In genomic region chr14:67332468-67332867, GRCh38 we compare ENCODE assay signal across 18 cellular contexts. TPM values are rescaled to one million over a fixed set of nuclear protein-coding genes. Genes with fewer than 3 reads are reported as not detected.
DNase-seq lines count a peak whose midpoint lies in the region; ATAC-seq and TF ChIP-seq lines count a peak whose summit lies in the region.
"Had no signal": no experiment of that assay in that cellular context is flagged by ENCODE, and none has a peak within 500 bp of the region (broad histone marks: within the 10 kb centered on the region; RNA-seq: fewer than 3 reads in every experiment).

No MANE protein-coding gene starts in this region.

- H3K27me3 Mint-ChIP-seq in HFFc6 (ENCODE audit: insufficient read depth), result peaks cover 1% of the 10 kb centered on the region; the same call in 1 of the 2 replicates

- no peak overlapping the region for H3K4me3 ChIP-seq in mesenchymal stem cell (ENCODE audit: insufficient read depth in 1 of 2, low read depth in 1 of 2, low read length in 2 of 2)
- H3K4me3 ChIP-seq: MG63 had no signal

- no peak overlapping the region for H2BK15ac ChIP-seq in mesenchymal stem cell (ENCODE audit: low read depth, poor library complexity, severe bottlenecking)

- H3K4me1 Mint-ChIP-seq in HFFc6 (ENCODE audit: low read depth), result peaks cover 18% of the 10 kb centered on the region
- H3K4me1 Mint-ChIP-seq: CD14-positive monocyte had no signal

- no peaks in the 10 kb centered on the region for H3K9me3 Mint-ChIP-seq in HFFc6

- H3K4me3 Mint-ChIP-seq in HFFc6, result 0 out of 2 replicates have a peak overlapping the region, but pooled peaks have one; percentile 4
- H3K4me3 Mint-ChIP-seq: CD14-positive monocyte had no signal

- peaks cover 57% of the 10 kb centered on the region for H3K36me3 Mint-ChIP-seq in HFFc6 (ENCODE audit: low read depth)

- no peak overlapping the region for H3K4me2 ChIP-seq in mesenchymal stem cell (ENCODE audit: low read length, poor library complexity, severe bottlenecking)

- 96% methylated on average over 4 of the region's 5 CpGs for WGBS in mesenchymal stem cell

- H3K27ac ChIP-seq in mesenchymal stem cell (ENCODE audit: low read length, poor library complexity, severe bottlenecking), result peak overlapping the region; percentile 73

- no peak overlapping the region for H4K8ac ChIP-seq in mesenchymal stem cell (ENCODE audit: low read length)

- no peak overlapping the region for H2BK120ac ChIP-seq in mesenchymal stem cell (ENCODE audit: low read depth, low read length)

- H3K27ac Mint-ChIP-seq in HFFc6, result peak overlapping the region; percentile 54

- no peak overlapping the region for H2BK5ac ChIP-seq in mesenchymal stem cell (ENCODE audit: low read depth, low read length, poor library complexity, severe bottlenecking)

- H3K4me1 ChIP-seq in mesenchymal stem cell (ENCODE audit: control insufficient read depth, insufficient read depth, low read depth, low read length), result no peaks in the 10 kb centered on the region

- no peak for TF ChIP-seq CTCF in HFFc6 (IDR thresholded peaks at IDR 0.05)

- no peaks in the 10 kb centered on the region for H3K27me3 ChIP-seq in mesenchymal stem cell (ENCODE audit: control insufficient read depth in 1 of 2, insufficient read depth in 1 of 2, low read length in 2 of 2)
- H3K27me3 ChIP-seq: MG63 had no signal

- peaks cover 2% of the 10 kb centered on the region for H3K79me1 ChIP-seq in mesenchymal stem cell (replicated peaks; ENCODE audit: low read length, poor library complexity, severe bottlenecking)

- ATAC-seq in GM19452 (IDR thresholded peaks at IDR 0.05; ENCODE audit: unreplicated experiment), result no peak

- no peak overlapping the region for H2AFZ ChIP-seq in mesenchymal stem cell (ENCODE audit: low read depth, low read length)

- no peak overlapping the region for H3K23ac ChIP-seq in mesenchymal stem cell (ENCODE audit: low read length in 2 of 2)

- no peak overlapping the region for H3K4ac ChIP-seq in mesenchymal stem cell (ENCODE audit: low read depth in 1 of 2, low read length in 2 of 2)

- H3K36me3 ChIP-seq in mesenchymal stem cell (ENCODE audit: control insufficient read depth in 1 of 2, insufficient read depth in 2 of 2, low read depth in 1 of 2, low read length in 2 of 2), result peaks cover 6 to 69% of the 10 kb centered on the region in 2 experiments

- H3K18ac ChIP-seq in mesenchymal stem cell (ENCODE audit: low read depth in 1 of 2, low read length in 2 of 2), result no peak overlapping the region

- H3K14ac ChIP-seq in mesenchymal stem cell (ENCODE audit: low read length in 2 of 2), result no peak overlapping the region

- H4K91ac ChIP-seq in mesenchymal stem cell (ENCODE audit: low read length), result no peak overlapping the region

- H2AK5ac ChIP-seq in mesenchymal stem cell (ENCODE audit: low read length, severe bottlenecking), result no peak overlapping the region

- DNase-seq in COLO829 (ENCODE audit: low spot score) (peak; percentile 45), HFFc6 (no peak), amniotic epithelial cell (ENCODE audit: low read depth) (peak; percentile 35), mesenchymal stem cell (no peak), pons (ENCODE audit: low spot score) (no peak)
- DNase-seq in stimulated activated CD4-positive, alpha-beta T cell treated with anti-CD3 and anti-CD28 coated beads, Interleukin-2, amount 100 ng/mL, for 48 hours, result no peak
- DNase-seq: DMS79, GF-D8, KBM-7, MG63, NCI-H1092 treated with DMSO at 0.1 percent for 48 hours, NCI-H1694, NCI-H226, NCI-H526, RPMI8226, SIG-M5 had no signal

- H3K9me3 ChIP-seq in mesenchymal stem cell (ENCODE audit: control insufficient read depth, low read length), result no peaks in the 10 kb centered on the region
- H3K9me3 ChIP-seq: MG63 had no signal

- H2BK12ac ChIP-seq in mesenchymal stem cell (ENCODE audit: low read length in 2 of 2), result no peak overlapping the region

- no peak overlapping the region for H3K9ac ChIP-seq in mesenchymal stem cell (ENCODE audit: low read length)

RNA-seq across cellular contexts. Expression of gene ATP6V1D, which starts 27.1 kb away (rescaled TPM):
- 100 to 1,000 TPM; 135 to 167 (median 150) TPM for total RNA-seq in HFFc6 (2021; fragmentation: NEBNext Ultra II Directional; extraction: Animal tissue kit (Norgen Biotek cat#: 25700))
- 73.0 TPM for polyA plus RNA-seq in mesenchymal stem cell (2013, experiment 1 of 2)
- 73.1 TPM for polyA plus RNA-seq in mesenchymal stem cell (2013, experiment 2 of 2)

RNA-seq across cellular contexts. Expression of gene EIF2S1, which starts 27.7 kb away (rescaled TPM):
- total RNA-seq in HFFc6 (2021; fragmentation: NEBNext Ultra II Directional; extraction: Animal tissue kit (Norgen Biotek cat#: 25700)), result 100 to 1,000 TPM; 163 to 218 (median 178) TPM
- polyA plus RNA-seq in mesenchymal stem cell (2013, experiment 1 of 2), result 38.2 TPM
- 38.2 TPM for polyA plus RNA-seq in mesenchymal stem cell (2013, experiment 2 of 2)

Comparison
In these comparisons a context has a peak if more than half of its experiments do, and no peak if none do; other contexts are left out.
1. DNase-seq: peak in COLO829 (single experiment) and amniotic epithelial cell (single experiment); none in HFFc6 (single experiment), mesenchymal stem cell (single experiment), pons (single experiment) and stimulated activated CD4-positive, alpha-beta T cell treated with anti-CD3 and anti-CD28 coated beads, Interleukin-2, amount 100 ng/mL, for 48 hours (0 of 2).